ENCODE assay signal across 10 cellular contexts in the genomic region with DNA sequence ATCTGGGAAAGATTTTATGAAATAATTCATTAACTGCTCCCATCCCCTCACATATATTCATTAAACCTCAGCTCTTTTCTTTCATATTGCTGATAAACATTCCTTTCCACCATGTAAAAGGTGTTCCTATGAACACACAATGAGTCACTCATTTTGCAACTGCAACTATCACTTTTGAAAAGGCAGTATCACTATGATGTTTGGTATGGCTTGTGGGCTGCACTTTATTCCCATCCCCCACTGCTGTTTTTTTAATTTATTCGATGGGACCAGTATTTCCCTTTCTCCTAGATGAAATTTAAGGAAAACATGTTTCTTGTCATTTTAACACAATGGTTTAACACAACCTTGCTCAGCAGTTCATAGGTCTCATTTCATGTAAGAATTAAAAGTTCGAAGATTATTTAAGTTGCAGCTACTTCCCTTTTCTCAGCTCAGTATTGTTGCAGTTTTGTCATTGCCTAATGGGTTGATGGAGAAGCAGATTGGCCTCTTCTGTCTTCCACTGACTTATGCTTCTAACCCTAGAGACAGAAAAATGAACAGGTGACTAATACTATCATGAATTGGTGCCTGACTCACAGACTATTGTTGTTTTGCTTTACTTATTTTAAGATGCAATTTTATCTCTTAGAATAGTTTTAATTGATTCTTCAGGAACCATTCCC.
A peak's percentile ranks its signal among the peaks of the same experiment; 100 is the strongest.
DNase-seq lines count a peak whose midpoint lies in the region; ATAC-seq and TF ChIP-seq lines count a peak whose summit lies in the region.
"Had no signal": no experiment of that assay in that cellular context is flagged by ENCODE, and none has a peak within 500 bp of the region (broad histone marks: within the 10 kb centered on the region; RNA-seq: fewer than 3 reads in every experiment).

No MANE protein-coding gene starts in this region.

- intact Hi-C loops in PC-9 (cut with micrococcal nuclease; ENCODE audit: unreplicated experiment), result loop anchor here (1.0 kb wide), 1 partner anchor 19 kb away; no protein-coding TSS in a partner anchor

- POLR2A ChIA-PET in PC-9 (lab: Charles Lee; ENCODE audit: unreplicated experiment), result interaction anchor here (0.5 to 0.9 kb wide), 3 partner anchors 202 to 333 kb away, joined by 4 to 8 read pairs (median 7); no protein-coding TSS in a partner anchor
- POLR2A ChIA-PET in naive thymus-derived CD8-positive, alpha-beta T cell (lab: Charles Lee), result no interaction called here

- DNase-seq in Caki2 (ENCODE audit: low read depth) (peak; percentile 26), PC-9 (peak; percentile 16 to 68), inferior parietal cortex (ENCODE audit: extremely low spot score) (no peak), GDM1 (lab: John Stamatoyannopoulos, UW) (no peak), dermis blood vessel endothelial cell (no peak)
- DNase-seq in naive thymus-derived CD8-positive, alpha-beta T cell, result no peak

- H3K27me3 ChIP-seq in PC-9 (ENCODE audit: insufficient read depth, low read depth), result no peaks in the 10 kb centered on the region
- H3K27me3 ChIP-seq: neutrophil had no signal

- H3K27ac Mint-ChIP-seq in naive thymus-derived CD8-positive, alpha-beta T cell, result no peak overlapping the region

- in situ Hi-C loops in Caki2 (cut with HindIII; ENCODE audit: low pct_unique_long_range_greater_than_20kb, low sequenced_read_pairs), result no loop called here

- no peaks in the 10 kb centered on the region for H3K9me2 ChIP-seq in PC-9 (ENCODE audit: insufficient read depth)

- no peak for TF ChIP-seq CTCF in PC-9 (conservative IDR thresholded peaks at IDR 0.05)

- peaks cover 0 to 2% (median 0%) of the 10 kb centered on the region in 4 donors for H3K4me1 Mint-ChIP-seq in naive thymus-derived CD8-positive, alpha-beta T cell

- H3F3A ChIP-seq in PC-9 (ENCODE audit: insufficient read depth, low read depth), result no peaks in the 10 kb centered on the region

- no peaks in the 10 kb centered on the region for H3K9me3 ChIP-seq in PC-9 (ENCODE audit: insufficient read depth, low read depth)
- H3K9me3 ChIP-seq: neutrophil had no signal

- peaks cover 12% of the 10 kb centered on the region for H3K4me1 ChIP-seq in PC-9 (replicated peaks; ENCODE audit: insufficient read depth)

- peaks cover 0 to 20% (median 2%) of the 10 kb centered on the region in 5 donors for H3K27me3 Mint-ChIP-seq in naive thymus-derived CD8-positive, alpha-beta T cell

- no peaks in the 10 kb centered on the region for H4K20me1 ChIP-seq in PC-9 (ENCODE audit: insufficient read depth)

- H3K79me2 ChIP-seq in PC-9 (ENCODE audit: low read depth), result no peaks in the 10 kb centered on the region

- ATAC-seq in GM19395 (IDR thresholded peaks at IDR 0.05; ENCODE audit: unreplicated experiment), result peak; percentile 98
- peak; percentile 94 for ATAC-seq in HG03064 (IDR thresholded peaks at IDR 0.05; ENCODE audit: low read depth, unreplicated experiment)
- ATAC-seq in naive thymus-derived CD8-positive, alpha-beta T cell, result no peak
- ATAC-seq: K562 had no signal

- CTCF ChIA-PET in PC-9 (lab: Charles Lee), result interaction anchor here (0.6 to 1.3 kb wide), 2 partner anchors 42 to 486 kb away, joined by 3 to 5 read pairs; no protein-coding TSS in a partner anchor

- peak overlapping the region; percentile 5; the same call in 1 of the 2 replicates for H3K4me3 ChIP-seq in PC-9
- H3K4me3 ChIP-seq: K562 had no signal

- BruUV-seq in PC-9 (replicated peaks; lab: Mats Ljungman, UMichigan), result no TSS peak

- no peak overlapping the region for H3K4me3 Mint-ChIP-seq in naive thymus-derived CD8-positive, alpha-beta T cell

- H3K4me2 ChIP-seq in PC-9, result peak overlapping the region; percentile 57

- H3K36me3 ChIP-seq in PC-9 (ENCODE audit: low read depth), result no peaks in the 10 kb centered on the region
- H3K36me3 ChIP-seq: neutrophil had no signal

- peak overlapping the region; percentile 59 for H3K27ac ChIP-seq in PC-9
- H3K27ac ChIP-seq: neutrophil had no signal

- H2AFZ ChIP-seq in PC-9, result 0 out of 2 replicates have a peak overlapping the region, but pooled peaks have one; percentile 0

- H3K9me3 Mint-ChIP-seq in naive thymus-derived CD8-positive, alpha-beta T cell, result no peaks in the 10 kb centered on the region

- no peaks in the 10 kb centered on the region for H3K36me3 Mint-ChIP-seq in naive thymus-derived CD8-positive, alpha-beta T cell

Comparison
In these comparisons a context has a peak if more than half of its experiments do, and no peak if none do; other contexts are left out.
1. DNase-seq: peak in Caki2 (single experiment) and PC-9 (2 of 2); none in inferior parietal cortex (single experiment), naive thymus-derived CD8-positive, alpha-beta T cell (0 of 10), GDM1 (single experiment) and dermis blood vessel endothelial cell (single experiment).
2. ATAC-seq: peak in GM19395 (single experiment) and HG03064 (single experiment); none in naive thymus-derived CD8-positive, alpha-beta T cell (0 of 2).